ENCODE assay signal across 17 cellular contexts in genomic region chr3:181457190-181457589, GRCh38.
DNase-seq lines count a peak whose midpoint lies in the region; FAIRE-seq and TF ChIP-seq lines count a peak whose summit lies in the region.
"Had no signal": no experiment of that assay in that cellular context is flagged by ENCODE, and none has a peak within 500 bp of the region (broad histone marks: within the 10 kb centered on the region; RNA-seq: fewer than 3 reads in every experiment).

No MANE protein-coding gene starts in this region.

- peak; percentile 98 for DNase-seq in Ammon's horn (ENCODE audit: low spot score)
- DNase-seq in NCI-H69 (lab: John Stamatoyannopoulos, UW): peak; percentile 7
- DNase-seq in cerebellum (ENCODE audit: low spot score): peak; percentile 7
- peak; percentile 0 for DNase-seq in myocyte (ENCODE audit: low read depth)
- DNase-seq in activated CD4-positive, alpha-beta T cell treated with anti-CD3 and anti-CD28 coated beads for 4 hours: no peak
- DNase-seq in activated T-cell treated with anti-CD3 and anti-CD28 coated beads for 4 hours: no peak
- no peak for DNase-seq in H54 (ENCODE audit: insufficient read length, low spot score)
- DNase-seq in NCI-H1417 (lab: John Stamatoyannopoulos, UW): no peak
- DNase-seq: activated CD4-positive, CD25-positive, alpha-beta regulatory T cell treated with anti-CD3 and anti-CD28 coated beads, Interleukin-2, amount 50 U/mL, for 72 hours; CD4-positive, alpha-beta memory T cell; immature natural killer cell; NCI-H1694 treated with DMSO at 0.1 percent for 48 hours; Right ventricle myocardium superior; stimulated activated naive CD8-positive, alpha-beta T cell treated with anti-CD3 and anti-CD28 coated beads, Interleukin-15, Interleukin-2, amounts not matched to agents 100 U/mL and 50 U/mL, for 24 hours; T-helper 2 cell had no signal

- FAIRE-seq in H54 (lab: Jason Lieb, UNC): no peak
- FAIRE-seq: GM19239, HTR-8/SVneo had no signal

- TF ChIP-seq POLR2A in H54 (IDR thresholded peaks at IDR 0.05; ENCODE audit: low read depth, low read length): no peak

Comparison
In these comparisons a context has a peak if more than half of its experiments do, and no peak if none do; other contexts are left out.
1. DNase-seq: peak in Ammon's horn (single experiment), NCI-H69 (single experiment), cerebellum (single experiment) and myocyte (single experiment); none in activated CD4-positive, alpha-beta T cell treated with anti-CD3 and anti-CD28 coated beads for 4 hours (0 of 2), activated T-cell treated with anti-CD3 and anti-CD28 coated beads for 4 hours (single experiment), H54 (single experiment) and NCI-H1417 (0 of 3).